ENCODE assay signal across 22 cellular contexts in the genomic region with DNA sequence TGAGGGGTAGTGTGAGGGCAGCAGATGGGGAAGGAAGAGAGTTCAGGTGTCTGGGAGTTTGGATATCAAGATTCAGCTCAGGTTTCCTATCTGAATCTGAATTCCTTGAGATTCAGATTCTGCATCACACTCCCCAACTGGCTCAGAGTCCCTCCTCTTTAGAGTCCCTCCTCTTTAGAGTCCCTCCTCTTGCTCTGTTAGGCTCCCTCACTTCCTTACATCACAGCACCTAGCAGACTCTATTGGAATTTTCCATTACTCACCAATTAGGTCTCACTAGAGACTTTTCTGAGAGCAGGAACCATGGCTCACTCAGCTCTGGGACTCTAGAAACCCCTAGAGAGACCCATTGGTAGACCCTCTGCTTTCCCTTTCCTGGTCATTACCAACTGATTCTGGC.
DNase-seq lines count a peak whose midpoint lies in the region; ATAC-seq and TF ChIP-seq lines count a peak whose summit lies in the region.
"Had no signal": no experiment of that assay in that cellular context is flagged by ENCODE, and none has a peak within 500 bp of the region (broad histone marks: within the 10 kb centered on the region; RNA-seq: fewer than 3 reads in every experiment).

No MANE protein-coding gene starts in this region.

- DNase-seq in AG20443 (ENCODE audit: low spot score), result peak; percentile 16
- peak; percentile 4 for DNase-seq in M059J (ENCODE audit: low read depth)
- DNase-seq in fibroblast of pulmonary artery (ENCODE audit: low read depth), result peak; percentile 10
- DNase-seq in SK-N-SH, result no peak
- DNase-seq in SW 1271 (lab: John Stamatoyannopoulos, UW), result no peak
- no peak for DNase-seq in DMS79 treated with DMSO at 0.1 percent for 48 hours (lab: John Stamatoyannopoulos, UW)
- DNase-seq: activated CD4-positive, alpha-beta T cell treated with anti-CD3 and anti-CD28 coated beads for 48 hours; AML-193; body of pancreas; COR-L47; EL; kidney; NCI-H748 treated with DMSO at 0.1 percent for 48 hours; Right ventricle myocardium superior; stimulated activated naive CD4-positive, alpha-beta T cell treated with Interleukin-2 at 50 U/mL for 16 hours; T-cell; thyroid gland had no signal

- CTCF ChIA-PET in SK-N-SH (lab: Yijun Ruan, JAX), result interaction anchor here (1.3 to 1.4 kb wide), 2 partner anchors 11 to 60 kb away, joined by 4 to 5 read pairs; no protein-coding TSS in a partner anchor

- H3K9me2 ChIP-seq in SK-N-SH, result no peaks in the 10 kb centered on the region

- no peak for TF ChIP-seq EP300 in SK-N-SH (IDR thresholded peaks at IDR 0.05; ENCODE audit: borderline replicate concordance in 1 of 2, low read depth in 1 of 2, low read length in 1 of 2)

- no peaks in the 10 kb centered on the region for H4K20me1 ChIP-seq in SK-N-SH (ENCODE audit: insufficient read depth)

- no peaks in the 10 kb centered on the region for H3K9me3 ChIP-seq in mesodermal cell (ENCODE audit: control insufficient read depth, low read length)
- H3K9me3 ChIP-seq in SK-N-SH, result no peaks in the 10 kb centered on the region
- H3K9me3 ChIP-seq: body of pancreas, thyroid gland had no signal

- no peak for ATAC-seq in HG03439 (IDR thresholded peaks at IDR 0.05; ENCODE audit: unreplicated experiment)
- ATAC-seq: body of pancreas, HepG2, T-cell had no signal

- H3K79me2 ChIP-seq in SK-N-SH (ENCODE audit: insufficient read depth), result no peaks in the 10 kb centered on the region
- H3K79me2 ChIP-seq: hepatocyte had no signal

- H3K4me3 ChIP-seq in fibroblast of pulmonary artery (replicated peaks; ENCODE audit: low read depth, low read length) (no peak overlapping the region), mesodermal cell (ENCODE audit: extremely low read depth, insufficient read depth, low read length, poor library complexity, severe bottlenecking) (no peak overlapping the region), SK-N-SH (ENCODE audit: low read depth in 2 of 2, low read length in 1 of 2) (no peak overlapping the region)
- H3K4me3 ChIP-seq: body of pancreas, coronary artery, hepatocyte, thyroid gland had no signal

- H2AFZ ChIP-seq in SK-N-SH (ENCODE audit: low read depth), result no peak overlapping the region
- H2AFZ ChIP-seq: hepatocyte had no signal

- TF ChIP-seq CTCF in fibroblast of pulmonary artery (IDR thresholded peaks at IDR 0.05; ENCODE audit: low read length, missing control alignments) (no peak), SK-N-SH (IDR thresholded peaks at IDR 0.05) (no peak)

- TF ChIP-seq RAD21 in SK-N-SH (IDR thresholded peaks at IDR 0.05; ENCODE audit: low read length), result no peak

- no peaks in the 10 kb centered on the region for H3K27me3 ChIP-seq in SK-N-SH (ENCODE audit: insufficient read depth)
- H3K27me3 ChIP-seq: body of pancreas, hepatocyte, thyroid gland had no signal

- no peak overlapping the region for H3K4me2 ChIP-seq in SK-N-SH
- H3K4me2 ChIP-seq: hepatocyte had no signal

- peaks cover 5% of the 10 kb centered on the region for H3K4me1 ChIP-seq in mesodermal cell (ENCODE audit: control insufficient read depth, insufficient read depth, low read length, poor library complexity, severe bottlenecking)
- H3K4me1 ChIP-seq in SK-N-SH (ENCODE audit: control insufficient read depth in 1 of 2, insufficient read depth in 2 of 2, low read depth in 1 of 2, low read length in 1 of 2), result no peaks in the 10 kb centered on the region
- H3K4me1 ChIP-seq: body of pancreas, thyroid gland had no signal

- H3F3A ChIP-seq in SK-N-SH (replicated peaks; ENCODE audit: insufficient read depth), result no peaks in the 10 kb centered on the region

- H3K27ac ChIP-seq in mesodermal cell (ENCODE audit: low read depth, low read length, severe bottlenecking) (peak overlapping the region; percentile 82), SK-N-SH (ENCODE audit: low read depth in 2 of 2, low read length in 1 of 2) (no peak overlapping the region)
- H3K27ac ChIP-seq: body of pancreas, coronary artery, hepatocyte, thyroid gland had no signal

- POLR2A ChIA-PET in SK-N-SH (lab: Yijun Ruan, JAX), result no interaction called here

- H3K9ac ChIP-seq in SK-N-SH, result no peak overlapping the region

- H3K36me3 ChIP-seq in mesodermal cell (ENCODE audit: control insufficient read depth, insufficient read depth, low read length) (peaks cover 15% of the 10 kb centered on the region), SK-N-SH (replicated peaks in 1 of 2; ENCODE audit: control insufficient read depth in 1 of 2, insufficient read depth in 2 of 2, low read length in 1 of 2) (no peaks in the 10 kb centered on the region)
- H3K36me3 ChIP-seq: thyroid gland had no signal

TF ChIP-seq in SK-N-SH, 30 proteins besides CTCF, POLR2A, EP300 and RAD21:
- TF ChIP-seq, protein P1, sequence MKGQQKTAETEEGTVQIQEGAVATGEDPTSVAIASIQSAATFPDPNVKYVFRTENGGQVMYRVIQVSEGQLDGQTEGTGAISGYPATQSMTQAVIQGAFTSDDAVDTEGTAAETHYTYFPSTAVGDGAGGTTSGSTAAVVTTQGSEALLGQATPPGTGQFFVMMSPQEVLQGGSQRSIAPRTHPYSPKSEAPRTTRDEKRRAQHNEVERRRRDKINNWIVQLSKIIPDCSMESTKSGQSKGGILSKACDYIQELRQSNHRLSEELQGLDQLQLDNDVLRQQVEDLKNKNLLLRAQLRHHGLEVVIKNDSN (IDR thresholded peaks at IDR 0.05; ENCODE audit: borderline replicate concordance, low read depth), result no peak
- TF ChIP-seq TAF1 (IDR thresholded peaks at IDR 0.05; ENCODE audit: borderline replicate concordance, low read depth, low read length), result no peak
- no peak for TF ChIP-seq POLR2AphosphoS5 (IDR thresholded peaks at IDR 0.05; ENCODE audit: low read depth, low read length)
- TF ChIP-seq RXRA (IDR thresholded peaks at IDR 0.05; ENCODE audit: borderline replicate concordance, low read depth), result no peak
- no peak for TF ChIP-seq CHD2 (IDR thresholded peaks at IDR 0.05; ENCODE audit: low read length, partially characterized antibody)
- no peak for TF ChIP-seq SMC3 (IDR thresholded peaks at IDR 0.05; ENCODE audit: low read depth, low read length)
- no peak for TF ChIP-seq FOXJ3 (CRISPR knock-in tag; IDR thresholded peaks at IDR 0.05)
- TF ChIP-seq, protein P2, sequence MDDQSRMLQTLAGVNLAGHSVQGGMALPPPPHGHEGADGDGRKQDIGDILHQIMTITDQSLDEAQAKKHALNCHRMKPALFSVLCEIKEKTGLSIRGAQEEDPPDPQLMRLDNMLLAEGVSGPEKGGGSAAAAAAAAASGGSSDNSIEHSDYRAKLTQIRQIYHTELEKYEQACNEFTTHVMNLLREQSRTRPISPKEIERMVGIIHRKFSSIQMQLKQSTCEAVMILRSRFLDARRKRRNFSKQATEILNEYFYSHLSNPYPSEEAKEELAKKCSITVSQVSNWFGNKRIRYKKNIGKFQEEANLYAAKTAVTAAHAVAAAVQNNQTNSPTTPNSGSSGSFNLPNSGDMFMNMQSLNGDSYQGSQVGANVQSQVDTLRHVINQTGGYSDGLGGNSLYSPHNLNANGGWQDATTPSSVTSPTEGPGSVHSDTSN (IDR thresholded peaks at IDR 0.05), result no peak
- no peak for TF ChIP-seq MXI1 (IDR thresholded peaks at IDR 0.05; ENCODE audit: low read depth, low read length)
- no peak for TF ChIP-seq SIN3A (IDR thresholded peaks at IDR 0.05; ENCODE audit: borderline replicate concordance, low read depth, low read length)
- no peak for TF ChIP-seq YY1 (IDR thresholded peaks at IDR 0.05; ENCODE audit: low read depth)
- TF ChIP-seq EZH2phosphoT487 (IDR thresholded peaks at IDR 0.05; ENCODE audit: borderline replicate concordance, low read depth), result no peak
- no peak for TF ChIP-seq RFX5 (IDR thresholded peaks at IDR 0.05; ENCODE audit: low read length)
- TF ChIP-seq NRF1 (IDR thresholded peaks at IDR 0.05; ENCODE audit: low read depth, low read length), result no peak
- TF ChIP-seq, protein P3, sequence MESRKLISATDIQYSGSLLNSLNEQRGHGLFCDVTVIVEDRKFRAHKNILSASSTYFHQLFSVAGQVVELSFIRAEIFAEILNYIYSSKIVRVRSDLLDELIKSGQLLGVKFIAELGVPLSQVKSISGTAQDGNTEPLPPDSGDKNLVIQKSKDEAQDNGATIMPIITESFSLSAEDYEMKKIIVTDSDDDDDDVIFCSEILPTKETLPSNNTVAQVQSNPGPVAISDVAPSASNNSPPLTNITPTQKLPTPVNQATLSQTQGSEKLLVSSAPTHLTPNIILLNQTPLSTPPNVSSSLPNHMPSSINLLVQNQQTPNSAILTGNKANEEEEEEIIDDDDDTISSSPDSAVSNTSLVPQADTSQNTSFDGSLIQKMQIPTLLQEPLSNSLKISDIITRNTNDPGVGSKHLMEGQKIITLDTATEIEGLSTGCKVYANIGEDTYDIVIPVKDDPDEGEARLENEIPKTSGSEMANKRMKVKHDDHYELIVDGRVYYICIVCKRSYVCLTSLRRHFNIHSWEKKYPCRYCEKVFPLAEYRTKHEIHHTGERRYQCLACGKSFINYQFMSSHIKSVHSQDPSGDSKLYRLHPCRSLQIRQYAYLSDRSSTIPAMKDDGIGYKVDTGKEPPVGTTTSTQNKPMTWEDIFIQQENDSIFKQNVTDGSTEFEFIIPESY (IDR thresholded peaks at IDR 0.05; ENCODE audit: borderline replicate concordance, low read depth), result no peak
- no peak for TF ChIP-seq GABPA (IDR thresholded peaks at IDR 0.05; ENCODE audit: low read depth)
- TF ChIP-seq, protein P4, sequence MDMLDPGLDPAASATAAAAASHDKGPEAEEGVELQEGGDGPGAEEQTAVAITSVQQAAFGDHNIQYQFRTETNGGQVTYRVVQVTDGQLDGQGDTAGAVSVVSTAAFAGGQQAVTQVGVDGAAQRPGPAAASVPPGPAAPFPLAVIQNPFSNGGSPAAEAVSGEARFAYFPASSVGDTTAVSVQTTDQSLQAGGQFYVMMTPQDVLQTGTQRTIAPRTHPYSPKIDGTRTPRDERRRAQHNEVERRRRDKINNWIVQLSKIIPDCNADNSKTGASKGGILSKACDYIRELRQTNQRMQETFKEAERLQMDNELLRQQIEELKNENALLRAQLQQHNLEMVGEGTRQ (IDR thresholded peaks at IDR 0.05; ENCODE audit: borderline replicate concordance, low read depth, low read length), result no peak
- TF ChIP-seq FOSL2 (IDR thresholded peaks at IDR 0.05; ENCODE audit: borderline replicate concordance, low read depth), result no peak
- TF ChIP-seq ELF1 (IDR thresholded peaks at IDR 0.05), result no peak
TF ChIP-seq in SK-N-SH: peak in this region for 0.

Comparison
In these comparisons a context has a peak if more than half of its experiments do, and no peak if none do; other contexts are left out.
1. DNase-seq: peak in AG20443 (single experiment), M059J (single experiment) and fibroblast of pulmonary artery (single experiment); none in SK-N-SH (single experiment), SW 1271 (0 of 2) and DMS79 treated with DMSO at 0.1 percent for 48 hours (single experiment).